ENCODE assay signal across 22 cellular contexts in the genomic region with DNA sequence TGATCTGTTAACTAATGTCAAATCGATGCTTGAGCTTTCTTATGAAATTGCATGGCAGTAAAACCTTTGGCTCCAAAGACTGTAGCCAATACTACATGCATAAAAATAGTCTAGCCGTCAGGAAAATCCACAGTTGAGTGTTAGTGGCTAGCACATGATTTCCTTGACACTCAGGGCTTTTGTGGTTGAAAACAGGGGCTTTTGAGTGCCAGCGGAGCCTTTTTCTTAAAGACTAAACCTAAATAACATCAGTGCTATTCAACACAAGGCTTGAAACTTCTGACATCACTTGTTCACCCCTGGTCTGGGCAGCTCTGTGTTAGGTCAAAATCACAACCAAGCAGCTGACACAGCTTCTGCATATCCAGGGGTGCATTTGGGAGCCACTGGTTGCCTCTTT.
"Had no signal": no experiment of that assay in that cellular context is flagged by ENCODE, and none has a peak within 500 bp of the region (broad histone marks: within the 10 kb centered on the region; RNA-seq: fewer than 3 reads in every experiment).

No MANE protein-coding gene starts in this region.

- H3K27me3 Mint-ChIP-seq: stimulated activated naive B cell treated with anti-CD40 and anti-IgM and Interleukin-4, amounts not matched to agents 10 μg/mL and 1 μg/mL and 100 μg/mL, for 72 hours; stimulated activated naive CD8-positive, alpha-beta T cell treated with anti-CD3 and anti-CD28 coated beads, Interleukin-15, Interleukin-2, amounts not matched to agents 100 ng/mL and 50 ng/mL, for 24 hours had no signal

- H3K4me1 ChIP-seq: lower lobe of right lung, prostate gland, right atrium auricular region, sigmoid colon, transverse colon, upper lobe of right lung had no signal

- H3K27ac Mint-ChIP-seq: mesothelial cell of epicardium; neural progenitor cell; stimulated activated naive B cell treated with anti-CD40 and anti-IgM and Interleukin-4, amounts not matched to agents 10 μg/mL and 1 μg/mL and 100 μg/mL, for 72 hours; stimulated activated naive CD8-positive, alpha-beta T cell treated with anti-CD3 and anti-CD28 coated beads, Interleukin-15, Interleukin-2, amounts not matched to agents 100 ng/mL and 50 ng/mL, for 24 hours had no signal

- H3K36me3 Mint-ChIP-seq: neural progenitor cell; stimulated activated naive B cell treated with anti-CD40 and anti-IgM and Interleukin-4, amounts not matched to agents 10 μg/mL and 1 μg/mL and 100 μg/mL, for 72 hours had no signal

- H3K36me3 ChIP-seq: lower lobe of right lung, neural progenitor cell, prostate gland, right atrium auricular region, thoracic aorta, transverse colon, upper lobe of right lung had no signal

- ATAC-seq: lower lobe of right lung; mucosa of descending colon; stimulated activated naive B cell treated with anti-CD40 and anti-IgM and Interleukin-4, amounts not matched to agents 10 μg/mL and 1 μg/mL and 100 μg/mL, for 72 hours; upper lobe of right lung had no signal

- H3K4me3 Mint-ChIP-seq: mesothelial cell of epicardium; naive B cell; neural progenitor cell; stimulated activated naive B cell treated with anti-CD40 and anti-IgM and Interleukin-4, amounts not matched to agents 10 μg/mL and 1 μg/mL and 100 μg/mL, for 72 hours; stimulated activated naive CD8-positive, alpha-beta T cell treated with anti-CD3 and anti-CD28 coated beads, Interleukin-15, Interleukin-2, amounts not matched to agents 100 ng/mL and 50 ng/mL, for 24 hours had no signal

- H3K9ac ChIP-seq: neural progenitor cell had no signal

- H3K27me3 ChIP-seq: neural progenitor cell, right atrium auricular region, sigmoid colon, transverse colon, upper lobe of right lung had no signal

- H3K4me3 ChIP-seq: coronary artery, lower lobe of right lung, mucosa of descending colon, neural progenitor cell, prostate gland, right atrium auricular region, sigmoid colon, thoracic aorta, transverse colon, upper lobe of right lung had no signal

- H3K27ac ChIP-seq: coronary artery, lower lobe of right lung, neural progenitor cell, right atrium auricular region, thoracic aorta, transverse colon, upper lobe of right lung had no signal

- DNase-seq: central memory CD4-positive, alpha-beta T cell; dermis blood vessel endothelial cell; effector memory CD4-positive, alpha-beta T cell; hypothalamus; left ventricle myocardium superior; lower lobe of right lung; mucosa of descending colon; naive B cell; sigmoid colon; small intestine; stimulated activated CD4-positive, alpha-beta T cell treated with anti-CD3 and anti-CD28 coated beads, Interleukin-15, amount 100 ng/mL, for 24 hours; stimulated activated CD4-positive, alpha-beta T cell treated with anti-CD3 and anti-CD28 coated beads, Interleukin-2, amount 100 ng/mL, for 48 hours; stimulated activated naive B cell treated with anti-CD40 and anti-IgM and Interleukin-4, amounts not matched to agents 10 μg/mL and 1 μg/mL and 100 μg/mL, for 72 hours; transverse colon; upper lobe of right lung had no signal

- H3K9me3 ChIP-seq: lower lobe of right lung, mucosa of descending colon, prostate gland, thoracic aorta, transverse colon, upper lobe of right lung had no signal

- H3K9me3 Mint-ChIP-seq: naive B cell; stimulated activated naive B cell treated with anti-CD40 and anti-IgM and Interleukin-4, amounts not matched to agents 10 μg/mL and 1 μg/mL and 100 μg/mL, for 72 hours; stimulated activated naive CD8-positive, alpha-beta T cell treated with anti-CD3 and anti-CD28 coated beads, Interleukin-15, Interleukin-2, amounts not matched to agents 100 ng/mL and 50 ng/mL, for 24 hours had no signal

- H3K4me1 Mint-ChIP-seq: naive B cell; neural progenitor cell; stimulated activated naive B cell treated with anti-CD40 and anti-IgM and Interleukin-4, amounts not matched to agents 10 μg/mL and 1 μg/mL and 100 μg/mL, for 72 hours had no signal
